Comparison of ENCODE assay signal across 9 cellular contexts in genomic region chr10:50637003-50637579, GRCh38. TPM values are rescaled to one million over a fixed set of nuclear protein-coding genes. Genes with fewer than 3 reads are reported as not detected.
A peak's percentile ranks its signal among the peaks of the same experiment; 100 is the strongest.
DNase-seq lines count a peak whose midpoint lies in the region; ATAC-seq lines count a peak whose summit lies in the region.
"Had no signal": no experiment of that assay in that cellular context is flagged by ENCODE, and none has a peak within 500 bp of the region (broad histone marks: within the 10 kb centered on the region; RNA-seq: fewer than 3 reads in every experiment).

No MANE protein-coding gene starts in this region.

- no peaks in the 10 kb centered on the region for H3K27me3 Mint-ChIP-seq in memory B cell

- peak overlapping the region; percentile 72 for H3K27ac Mint-ChIP-seq in memory B cell

- peaks cover 12% of the 10 kb centered on the region for H3K4me1 Mint-ChIP-seq in memory B cell
- H3K4me1 Mint-ChIP-seq: neural crest cell had no signal

- H3K9me3 Mint-ChIP-seq in memory B cell = no peaks in the 10 kb centered on the region
- H3K9me3 Mint-ChIP-seq: neural crest cell had no signal

- H3K4me3 Mint-ChIP-seq in memory B cell = peak overlapping the region; percentile 54
- H3K4me3 Mint-ChIP-seq: neural crest cell had no signal

- peak; percentile 7 for DNase-seq in LHCN-M2 (ENCODE audit: low read depth)
- no peak for DNase-seq in memory B cell (ENCODE audit: low spot score in 2 of 2)
- no peak for DNase-seq in NOMO-1 treated with DMSO at 0.1 percent for 48 hours (lab: John Stamatoyannopoulos, UW; ENCODE audit: unreplicated experiment)
- no peak for DNase-seq in NCI-H1694 treated with DMSO at 0.1 percent for 48 hours (lab: John Stamatoyannopoulos, UW)
- DNase-seq in DMS153 treated with DMSO at 0.1 percent for 48 hours (lab: John Stamatoyannopoulos, UW; ENCODE audit: unreplicated experiment) = no peak

- peak; percentile 92 for ATAC-seq in GM18868 (IDR thresholded peaks at IDR 0.05; ENCODE audit: unreplicated experiment)
- peak; percentile 91 for ATAC-seq in GM21825 (IDR thresholded peaks at IDR 0.05; ENCODE audit: unreplicated experiment)
- peak; percentile 90 for ATAC-seq in memory B cell (ENCODE audit: low read depth)
- no peak for ATAC-seq in HG03039 (IDR thresholded peaks at IDR 0.05; ENCODE audit: unreplicated experiment)

- peaks cover 3% of the 10 kb centered on the region for H3K36me3 Mint-ChIP-seq in memory B cell

RNA-seq across cellular contexts. Expression of gene SGMS1, which starts 13.3 kb away (rescaled TPM):
- 32.4 and 32.6 TPM in 2 replicates for total RNA-seq in LHCN-M2 (2014; rRNA removed)
- polyA plus RNA-seq in LHCN-M2 (2012) = 8.7 TPM
